1 cellular context compared by ENCODE assay signal in the genomic region with DNA sequence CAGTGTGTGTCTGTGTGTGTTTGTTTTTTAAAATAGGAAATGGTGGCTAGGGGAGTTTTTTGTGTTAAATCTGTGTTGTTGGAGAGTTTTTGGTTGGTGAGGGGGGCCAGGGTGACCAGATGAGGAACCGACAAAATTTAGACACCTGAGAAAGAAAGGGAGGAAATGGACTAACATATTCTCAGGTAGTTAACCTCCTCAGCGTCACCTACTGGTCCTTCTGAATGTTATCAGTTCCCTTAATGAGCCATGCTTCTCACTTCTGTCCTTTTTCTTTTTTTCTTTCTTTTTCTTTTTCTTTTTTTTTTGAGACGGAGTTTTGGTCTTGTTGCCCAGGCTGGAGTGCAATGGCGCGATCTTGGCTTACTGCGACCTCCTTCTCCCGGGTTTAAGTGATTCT.
TF ChIP-seq lines count a peak whose summit lies in the region.

No MANE protein-coding gene starts in this region.

TF ChIP-seq in HCT116, 20 proteins besides CTCF, POLR2A, EP300 and RAD21 (continued from another document):
- TF ChIP-seq, protein P1, sequence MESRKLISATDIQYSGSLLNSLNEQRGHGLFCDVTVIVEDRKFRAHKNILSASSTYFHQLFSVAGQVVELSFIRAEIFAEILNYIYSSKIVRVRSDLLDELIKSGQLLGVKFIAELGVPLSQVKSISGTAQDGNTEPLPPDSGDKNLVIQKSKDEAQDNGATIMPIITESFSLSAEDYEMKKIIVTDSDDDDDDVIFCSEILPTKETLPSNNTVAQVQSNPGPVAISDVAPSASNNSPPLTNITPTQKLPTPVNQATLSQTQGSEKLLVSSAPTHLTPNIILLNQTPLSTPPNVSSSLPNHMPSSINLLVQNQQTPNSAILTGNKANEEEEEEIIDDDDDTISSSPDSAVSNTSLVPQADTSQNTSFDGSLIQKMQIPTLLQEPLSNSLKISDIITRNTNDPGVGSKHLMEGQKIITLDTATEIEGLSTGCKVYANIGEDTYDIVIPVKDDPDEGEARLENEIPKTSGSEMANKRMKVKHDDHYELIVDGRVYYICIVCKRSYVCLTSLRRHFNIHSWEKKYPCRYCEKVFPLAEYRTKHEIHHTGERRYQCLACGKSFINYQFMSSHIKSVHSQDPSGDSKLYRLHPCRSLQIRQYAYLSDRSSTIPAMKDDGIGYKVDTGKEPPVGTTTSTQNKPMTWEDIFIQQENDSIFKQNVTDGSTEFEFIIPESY (IDR thresholded peaks at IDR 0.05; ENCODE audit: extremely low read depth, insufficient replicate concordance, low read length): no peak
- TF ChIP-seq TCF7L2 (IDR thresholded peaks at IDR 0.05; ENCODE audit: borderline replicate concordance, extremely low read depth, insufficient read depth, insufficient read length) (no peak), SP1 (IDR thresholded peaks at IDR 0.05; ENCODE audit: low read depth) (no peak)
TF ChIP-seq in HCT116: peak in this region for 0.
